In genomic region chr20:2651772-2652723, GRCh38 we compare ENCODE assay signal across 1 cellular context.
A peak's percentile ranks its signal among the peaks of the same experiment; 100 is the strongest.
TF ChIP-seq lines count a peak whose summit lies in the region.

Gene NOP56, plus strand, starts transcription at chr20:2652632. Its CDS starts 29 bp downstream, at chr20:2652661.

TF ChIP-seq in K562, 482 proteins besides CTCF, POLR2A, EP300 and RAD21 (continued from another document and continues in another):
- TF ChIP-seq HMGXB4 (CRISPR knock-in tag; IDR thresholded peaks at IDR 0.05) (no peak), PCBP1 (IDR thresholded peaks at IDR 0.05; ENCODE audit: low read depth, low read length, poor library complexity, severe bottlenecking) (peak; percentile 97), ZNF316 (IDR thresholded peaks at IDR 0.05) (no peak), RHOXF2B (CRISPR knock-in tag; conservative IDR thresholded peaks at IDR 0.05) (no peak), HDAC1 (IDR thresholded peaks at IDR 0.05) (peak in 1 of 2 experiments; percentile 65; a peak in 1 of 4 replicates), CAMTA2 (CRISPR knock-in tag; conservative IDR thresholded peaks at IDR 0.05) (no peak), DEAF1 (CRISPR knock-in tag; IDR thresholded peaks at IDR 0.05) (no peak), CREB3L1 (IDR thresholded peaks at IDR 0.05; ENCODE audit: borderline replicate concordance, low read depth) (no peak), GATA2 (CRISPR knock-in tag; IDR thresholded peaks at IDR 0.05) (no peak), SAP30 (IDR thresholded peaks at IDR 0.05; ENCODE audit: borderline replicate concordance, insufficient read depth, low read depth, low read length, poor library complexity, severe bottlenecking) (peak; percentile 62), TCF7 (IDR thresholded peaks at IDR 0.05; ENCODE audit: borderline replicate concordance) (no peak), RNF2 (IDR thresholded peaks at IDR 0.05) (0 out of 2 replicates have a peak, but pooled peaks have one; percentile 21), CTCFL (IDR thresholded peaks at IDR 0.05; ENCODE audit: borderline replicate concordance, insufficient read depth, low read depth, low read length, poor library complexity, severe bottlenecking) (no peak), KLF10 (CRISPR knock-in tag; IDR thresholded peaks at IDR 0.05) (no peak), NELFE (IDR thresholded peaks at IDR 0.05; ENCODE audit: insufficient read depth, insufficient read length) (no peak), ZNF146 (CRISPR knock-in tag; IDR thresholded peaks at IDR 0.05; ENCODE audit: unreplicated experiment) (no peak), ZBTB5 (IDR thresholded peaks at IDR 0.05) (no peak), HMG20A (CRISPR knock-in tag; conservative IDR thresholded peaks at IDR 0.05) (no peak), SUPT5H (IDR thresholded peaks at IDR 0.05) (peak; percentile 79), ZBTB2 (IDR thresholded peaks at IDR 0.05) (0 out of 2 replicates have a peak, but pooled peaks have one; percentile 49), HNRNPLL (IDR thresholded peaks at IDR 0.05; ENCODE audit: low read depth, low read length, poor library complexity, severe bottlenecking) (no peak), GATAD2A (IDR thresholded peaks at IDR 0.05) (no peak)
- TF ChIP-seq, protein P1, sequence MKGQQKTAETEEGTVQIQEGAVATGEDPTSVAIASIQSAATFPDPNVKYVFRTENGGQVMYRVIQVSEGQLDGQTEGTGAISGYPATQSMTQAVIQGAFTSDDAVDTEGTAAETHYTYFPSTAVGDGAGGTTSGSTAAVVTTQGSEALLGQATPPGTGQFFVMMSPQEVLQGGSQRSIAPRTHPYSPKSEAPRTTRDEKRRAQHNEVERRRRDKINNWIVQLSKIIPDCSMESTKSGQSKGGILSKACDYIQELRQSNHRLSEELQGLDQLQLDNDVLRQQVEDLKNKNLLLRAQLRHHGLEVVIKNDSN (CRISPR knock-in tag; IDR thresholded peaks at IDR 0.05), result peak; percentile 73
- TF ChIP-seq, protein P2, sequence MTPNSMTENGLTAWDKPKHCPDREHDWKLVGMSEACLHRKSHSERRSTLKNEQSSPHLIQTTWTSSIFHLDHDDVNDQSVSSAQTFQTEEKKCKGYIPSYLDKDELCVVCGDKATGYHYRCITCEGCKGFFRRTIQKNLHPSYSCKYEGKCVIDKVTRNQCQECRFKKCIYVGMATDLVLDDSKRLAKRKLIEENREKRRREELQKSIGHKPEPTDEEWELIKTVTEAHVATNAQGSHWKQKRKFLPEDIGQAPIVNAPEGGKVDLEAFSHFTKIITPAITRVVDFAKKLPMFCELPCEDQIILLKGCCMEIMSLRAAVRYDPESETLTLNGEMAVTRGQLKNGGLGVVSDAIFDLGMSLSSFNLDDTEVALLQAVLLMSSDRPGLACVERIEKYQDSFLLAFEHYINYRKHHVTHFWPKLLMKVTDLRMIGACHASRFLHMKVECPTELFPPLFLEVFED (CRISPR knock-in tag; conservative IDR thresholded peaks at IDR 0.05), result no peak
- TF ChIP-seq, protein P3, sequence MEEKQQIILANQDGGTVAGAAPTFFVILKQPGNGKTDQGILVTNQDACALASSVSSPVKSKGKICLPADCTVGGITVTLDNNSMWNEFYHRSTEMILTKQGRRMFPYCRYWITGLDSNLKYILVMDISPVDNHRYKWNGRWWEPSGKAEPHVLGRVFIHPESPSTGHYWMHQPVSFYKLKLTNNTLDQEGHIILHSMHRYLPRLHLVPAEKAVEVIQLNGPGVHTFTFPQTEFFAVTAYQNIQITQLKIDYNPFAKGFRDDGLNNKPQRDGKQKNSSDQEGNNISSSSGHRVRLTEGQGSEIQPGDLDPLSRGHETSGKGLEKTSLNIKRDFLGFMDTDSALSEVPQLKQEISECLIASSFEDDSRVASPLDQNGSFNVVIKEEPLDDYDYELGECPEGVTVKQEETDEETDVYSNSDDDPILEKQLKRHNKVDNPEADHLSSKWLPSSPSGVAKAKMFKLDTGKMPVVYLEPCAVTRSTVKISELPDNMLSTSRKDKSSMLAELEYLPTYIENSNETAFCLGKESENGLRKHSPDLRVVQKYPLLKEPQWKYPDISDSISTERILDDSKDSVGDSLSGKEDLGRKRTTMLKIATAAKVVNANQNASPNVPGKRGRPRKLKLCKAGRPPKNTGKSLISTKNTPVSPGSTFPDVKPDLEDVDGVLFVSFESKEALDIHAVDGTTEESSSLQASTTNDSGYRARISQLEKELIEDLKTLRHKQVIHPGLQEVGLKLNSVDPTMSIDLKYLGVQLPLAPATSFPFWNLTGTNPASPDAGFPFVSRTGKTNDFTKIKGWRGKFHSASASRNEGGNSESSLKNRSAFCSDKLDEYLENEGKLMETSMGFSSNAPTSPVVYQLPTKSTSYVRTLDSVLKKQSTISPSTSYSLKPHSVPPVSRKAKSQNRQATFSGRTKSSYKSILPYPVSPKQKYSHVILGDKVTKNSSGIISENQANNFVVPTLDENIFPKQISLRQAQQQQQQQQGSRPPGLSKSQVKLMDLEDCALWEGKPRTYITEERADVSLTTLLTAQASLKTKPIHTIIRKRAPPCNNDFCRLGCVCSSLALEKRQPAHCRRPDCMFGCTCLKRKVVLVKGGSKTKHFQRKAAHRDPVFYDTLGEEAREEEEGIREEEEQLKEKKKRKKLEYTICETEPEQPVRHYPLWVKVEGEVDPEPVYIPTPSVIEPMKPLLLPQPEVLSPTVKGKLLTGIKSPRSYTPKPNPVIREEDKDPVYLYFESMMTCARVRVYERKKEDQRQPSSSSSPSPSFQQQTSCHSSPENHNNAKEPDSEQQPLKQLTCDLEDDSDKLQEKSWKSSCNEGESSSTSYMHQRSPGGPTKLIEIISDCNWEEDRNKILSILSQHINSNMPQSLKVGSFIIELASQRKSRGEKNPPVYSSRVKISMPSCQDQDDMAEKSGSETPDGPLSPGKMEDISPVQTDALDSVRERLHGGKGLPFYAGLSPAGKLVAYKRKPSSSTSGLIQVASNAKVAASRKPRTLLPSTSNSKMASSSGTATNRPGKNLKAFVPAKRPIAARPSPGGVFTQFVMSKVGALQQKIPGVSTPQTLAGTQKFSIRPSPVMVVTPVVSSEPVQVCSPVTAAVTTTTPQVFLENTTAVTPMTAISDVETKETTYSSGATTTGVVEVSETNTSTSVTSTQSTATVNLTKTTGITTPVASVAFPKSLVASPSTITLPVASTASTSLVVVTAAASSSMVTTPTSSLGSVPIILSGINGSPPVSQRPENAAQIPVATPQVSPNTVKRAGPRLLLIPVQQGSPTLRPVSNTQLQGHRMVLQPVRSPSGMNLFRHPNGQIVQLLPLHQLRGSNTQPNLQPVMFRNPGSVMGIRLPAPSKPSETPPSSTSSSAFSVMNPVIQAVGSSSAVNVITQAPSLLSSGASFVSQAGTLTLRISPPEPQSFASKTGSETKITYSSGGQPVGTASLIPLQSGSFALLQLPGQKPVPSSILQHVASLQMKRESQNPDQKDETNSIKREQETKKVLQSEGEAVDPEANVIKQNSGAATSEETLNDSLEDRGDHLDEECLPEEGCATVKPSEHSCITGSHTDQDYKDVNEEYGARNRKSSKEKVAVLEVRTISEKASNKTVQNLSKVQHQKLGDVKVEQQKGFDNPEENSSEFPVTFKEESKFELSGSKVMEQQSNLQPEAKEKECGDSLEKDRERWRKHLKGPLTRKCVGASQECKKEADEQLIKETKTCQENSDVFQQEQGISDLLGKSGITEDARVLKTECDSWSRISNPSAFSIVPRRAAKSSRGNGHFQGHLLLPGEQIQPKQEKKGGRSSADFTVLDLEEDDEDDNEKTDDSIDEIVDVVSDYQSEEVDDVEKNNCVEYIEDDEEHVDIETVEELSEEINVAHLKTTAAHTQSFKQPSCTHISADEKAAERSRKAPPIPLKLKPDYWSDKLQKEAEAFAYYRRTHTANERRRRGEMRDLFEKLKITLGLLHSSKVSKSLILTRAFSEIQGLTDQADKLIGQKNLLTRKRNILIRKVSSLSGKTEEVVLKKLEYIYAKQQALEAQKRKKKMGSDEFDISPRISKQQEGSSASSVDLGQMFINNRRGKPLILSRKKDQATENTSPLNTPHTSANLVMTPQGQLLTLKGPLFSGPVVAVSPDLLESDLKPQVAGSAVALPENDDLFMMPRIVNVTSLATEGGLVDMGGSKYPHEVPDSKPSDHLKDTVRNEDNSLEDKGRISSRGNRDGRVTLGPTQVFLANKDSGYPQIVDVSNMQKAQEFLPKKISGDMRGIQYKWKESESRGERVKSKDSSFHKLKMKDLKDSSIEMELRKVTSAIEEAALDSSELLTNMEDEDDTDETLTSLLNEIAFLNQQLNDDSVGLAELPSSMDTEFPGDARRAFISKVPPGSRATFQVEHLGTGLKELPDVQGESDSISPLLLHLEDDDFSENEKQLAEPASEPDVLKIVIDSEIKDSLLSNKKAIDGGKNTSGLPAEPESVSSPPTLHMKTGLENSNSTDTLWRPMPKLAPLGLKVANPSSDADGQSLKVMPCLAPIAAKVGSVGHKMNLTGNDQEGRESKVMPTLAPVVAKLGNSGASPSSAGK (IDR thresholded peaks at IDR 0.05), result peak; percentile 69
